In the genomic region with DNA sequence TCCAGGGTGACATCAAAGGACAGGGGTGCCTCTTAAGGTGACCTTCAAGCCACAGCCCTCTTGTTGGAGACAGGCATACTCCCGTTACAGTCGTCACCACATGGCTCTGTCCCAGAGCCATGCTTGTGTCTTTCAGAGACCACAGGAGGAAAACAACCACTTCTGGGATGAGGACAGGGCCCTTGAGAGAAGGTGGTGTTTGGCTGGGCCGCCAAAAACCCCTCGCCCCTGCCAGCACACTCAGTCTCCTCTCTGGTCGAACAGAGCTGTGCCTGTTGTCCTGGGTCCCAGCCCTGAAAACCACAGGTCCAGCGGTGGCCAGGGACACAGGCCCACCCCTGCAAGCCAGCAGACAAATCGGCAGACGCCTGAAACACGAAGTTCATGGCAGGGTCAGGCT, we compare ENCODE assay signal across 9 cellular contexts. TPM values are rescaled to one million over a fixed set of nuclear protein-coding genes. Genes with fewer than 3 reads are reported as not detected.
"Had no signal": no experiment of that assay in that cellular context is flagged by ENCODE, and none has a peak within 500 bp of the region (broad histone marks: within the 10 kb centered on the region; RNA-seq: fewer than 3 reads in every experiment).

No MANE protein-coding gene starts in this region.

RNA-seq across cellular contexts. Expression of gene ROPN1B, which starts 44.7 kb away (rescaled TPM):
- total RNA-seq: hepatocyte, kidney, kidney epithelial cell, lung microvascular endothelial cell, mammary epithelial cell, mesenteric fat pad, mesothelial cell of epicardium, mucosa of gallbladder, myocyte had no signal
- polyA plus RNA-seq: hepatocyte had no signal
